12 cellular contexts compared by ENCODE assay signal in the genomic region with DNA sequence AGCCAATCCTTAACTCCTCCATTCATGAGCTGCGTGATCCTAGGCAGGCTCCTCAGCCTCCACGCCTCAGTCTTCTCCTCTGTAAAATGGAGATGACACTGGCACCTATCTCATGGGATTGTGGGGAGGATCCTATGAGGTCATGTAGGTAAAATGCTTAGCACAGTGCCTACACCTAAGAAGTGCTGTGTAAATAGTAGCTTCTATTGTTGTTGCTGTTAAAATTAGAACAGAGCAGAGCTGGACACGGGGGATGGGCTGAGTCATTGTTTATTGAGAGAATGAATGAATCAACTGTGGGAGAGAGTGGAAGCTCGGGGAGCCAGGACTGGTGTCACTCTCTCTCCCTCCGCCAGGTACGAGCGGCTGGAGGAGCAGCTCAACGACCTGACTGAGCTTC. TPM values are rescaled to one million over a fixed set of nuclear protein-coding genes. Genes with fewer than 3 reads are reported as not detected.
A peak's percentile ranks its signal among the peaks of the same experiment; 100 is the strongest.
DNase-seq lines count a peak whose midpoint lies in the region; ATAC-seq and TF ChIP-seq lines count a peak whose summit lies in the region.
"Had no signal": no experiment of that assay in that cellular context is flagged by ENCODE, and none has a peak within 500 bp of the region (broad histone marks: within the 10 kb centered on the region; RNA-seq: fewer than 3 reads in every experiment).

No MANE protein-coding gene starts in this region.

- no peaks in the 10 kb centered on the region for H3K9me3 Mint-ChIP-seq in activated T-cell treated with anti-CD3 and anti-CD28 coated beads, Interleukin-2, amount 50 U/mL, for 24 hours
- no peaks in the 10 kb centered on the region for H3K9me3 Mint-ChIP-seq in CD14-positive monocyte

- WGBS in heart right ventricle, 2 donors, result 56 to 57% methylated on average over 8 of the region's 8 CpGs
- WGBS in hepatocyte (ENCODE audit: low lambda C conversion rate, missing lambda C conversion rate), result 54% methylated on average over 8 of the region's 8 CpGs

- no peak for DNase-seq in heart right ventricle
- no peak for DNase-seq in cardiac septum (ENCODE audit: low spot score)
- peak; percentile 66 for DNase-seq in amniotic epithelial cell (ENCODE audit: low read depth)
- peak; percentile 41 for DNase-seq in hepatocyte (ENCODE audit: low spot score)
- DNase-seq in activated T-cell treated with anti-CD3 and anti-CD28 coated beads, Interleukin-2, amount 50 U/mL, for 24 hours, result no peak
- DNase-seq in activated CD8-positive, alpha-beta memory T cell treated with anti-CD3 and anti-CD28 coated beads, Interleukin-2, amount 50 U/mL, for 48 hours, result no peak
- no peak for DNase-seq in CD14-positive monocyte (ENCODE audit: low spot score)
- DNase-seq: KBM-7, NCI-H526 treated with DMSO at 0.1 percent for 48 hours, trophoblast cell had no signal

- H3K36me3 Mint-ChIP-seq in activated T-cell treated with anti-CD3 and anti-CD28 coated beads, Interleukin-2, amount 50 U/mL, for 24 hours (ENCODE audit: low read depth), result peaks cover 14% of the 10 kb centered on the region
- peaks cover 0 to 2% of the 10 kb centered on the region in 2 donors for H3K36me3 Mint-ChIP-seq in CD14-positive monocyte

- no peak overlapping the region for H3K27ac ChIP-seq in heart right ventricle
- H3K27ac ChIP-seq in hepatocyte, result no peak overlapping the region
- H3K27ac ChIP-seq: neutrophil had no signal

- no peaks in the 10 kb centered on the region for H4K20me1 ChIP-seq in hepatocyte (ENCODE audit: insufficient read depth, poor library complexity, severe bottlenecking)

- ATAC-seq in heart right ventricle (peak in 6 of 8 donors; percentile 20 to 58 (median 39)), GM21786 (IDR thresholded peaks at IDR 0.05; ENCODE audit: unreplicated experiment) (no peak)

- no peak overlapping the region for H3K4me3 Mint-ChIP-seq in activated T-cell treated with anti-CD3 and anti-CD28 coated beads, Interleukin-2, amount 50 U/mL, for 24 hours
- no peak overlapping the region for H3K4me3 Mint-ChIP-seq in CD14-positive monocyte

- H3K27me3 ChIP-seq in heart right ventricle (no peaks in the 10 kb centered on the region), hepatocyte (no peaks in the 10 kb centered on the region)
- H3K27me3 ChIP-seq: neutrophil had no signal

- no peaks in the 10 kb centered on the region for H3K9me2 ChIP-seq in hepatocyte (replicated peaks; ENCODE audit: insufficient read depth)

- H3K27me3 Mint-ChIP-seq in activated T-cell treated with anti-CD3 and anti-CD28 coated beads, Interleukin-2, amount 50 U/mL, for 24 hours, result no peaks in the 10 kb centered on the region
- H3K27me3 Mint-ChIP-seq in CD14-positive monocyte (ENCODE audit: low read depth in 3 of 3), result peaks cover 0 to 12% (median 4%) of the 10 kb centered on the region in 3 donors

- no peak overlapping the region for H2AFZ ChIP-seq in hepatocyte

- H3K79me2 ChIP-seq in hepatocyte, result no peaks in the 10 kb centered on the region

- H3K9me3 ChIP-seq in heart right ventricle, result no peaks in the 10 kb centered on the region
- no peaks in the 10 kb centered on the region for H3K9me3 ChIP-seq in hepatocyte (ENCODE audit: low read depth)
- H3K9me3 ChIP-seq: neutrophil had no signal

- TF ChIP-seq CTCF in heart right ventricle (IDR thresholded peaks at IDR 0.05) (no peak), hepatocyte (IDR thresholded peaks at IDR 0.05; ENCODE audit: poor library complexity) (no peak), CD14-positive monocyte (IDR thresholded peaks at IDR 0.05) (no peak)

- intact Hi-C loops in heart right ventricle (cut with DNase I), result loop anchor here in 1 of 10 donors (10.0 kb wide), 1 partner anchor 214 kb away; no protein-coding TSS in a partner anchor
- intact Hi-C loops in cardiac septum (cut with DNase I), result no loop called here
- intact Hi-C loops in CD14-positive monocyte (cut with micrococcal nuclease), result loop anchor here in 1 of 2 donors (10.0 kb wide), 1 partner anchor 254 kb away; no protein-coding TSS in a partner anchor

- H3K4me1 Mint-ChIP-seq in activated T-cell treated with anti-CD3 and anti-CD28 coated beads, Interleukin-2, amount 50 U/mL, for 24 hours (ENCODE audit: low read depth), result peaks cover 24% of the 10 kb centered on the region
- peaks cover 23% of the 10 kb centered on the region for H3K4me1 Mint-ChIP-seq in CD14-positive monocyte

- H3K36me3 ChIP-seq in heart right ventricle, result peaks cover 0 to 11% (median 0%) of the 10 kb centered on the region in 9 donors
- H3K36me3 ChIP-seq in hepatocyte (replicated peaks; ENCODE audit: insufficient read depth, low read depth), result no peaks in the 10 kb centered on the region
- H3K36me3 ChIP-seq: neutrophil had no signal

- no peak overlapping the region for H3K4me2 ChIP-seq in hepatocyte

- no peak overlapping the region for H3K27ac Mint-ChIP-seq in activated T-cell treated with anti-CD3 and anti-CD28 coated beads, Interleukin-2, amount 50 U/mL, for 24 hours
- H3K27ac Mint-ChIP-seq in CD14-positive monocyte, result peak overlapping the region in 1 of 7 donors; percentile 15

- H3K4me1 ChIP-seq in heart right ventricle, result peaks cover 0 to 50% (median 28%) of the 10 kb centered on the region in 9 donors
- no peaks in the 10 kb centered on the region for H3K4me1 ChIP-seq in hepatocyte (ENCODE audit: insufficient read depth)

- H3K4me3 ChIP-seq in heart right ventricle, result no peak overlapping the region
- no peak overlapping the region for H3K4me3 ChIP-seq in hepatocyte

RNA-seq across cellular contexts. Expression of a gene that starts 43.0 kb away (rescaled TPM):
- total RNA-seq in heart right ventricle (1 to 10 TPM in 9 of 10 donors, under 1 TPM in 1; 0.62 to 2.6 (median 1.8) TPM), cardiac septum (4.0 TPM), hepatocyte (2.4 and 2.5 TPM in 2 replicates)
- polyA plus RNA-seq in heart right ventricle (1 to 10 TPM; 1.1 to 1.8 TPM), hepatocyte (1.7 and 2.9 TPM in 2 replicates), CD14-positive monocyte (under 1 TPM in 1 of 2 donors, not detected in 1; 0.27 TPM)

RNA-seq across cellular contexts. Expression of a gene that starts 50.8 kb away (rescaled TPM):
- total RNA-seq in heart right ventricle (1 to 10 TPM in 2 of 10 donors, under 1 TPM in 8; 0.25 to 3.1 (median 0.56) TPM), cardiac septum (0.75 TPM), hepatocyte (12.6 and 13.4 TPM in 2 replicates)
- polyA plus RNA-seq in heart right ventricle (under 1 TPM; 0.29 to 0.45 TPM), hepatocyte (20.7 and 22.5 TPM in 2 replicates), CD14-positive monocyte (10 to 100 TPM in 1 of 2 donors, 1 to 10 TPM in 1; 9.1 to 21.9 TPM)

RNA-seq across cellular contexts. Expression of a gene that starts 59.3 kb away (rescaled TPM):
- total RNA-seq in heart right ventricle (1 to 10 TPM; 5.7 to 9.5 (median 8.0) TPM), cardiac septum (7.3 TPM), hepatocyte (8.5 and 11.0 TPM in 2 replicates)
- polyA plus RNA-seq in heart right ventricle (1 to 10 TPM; 2.6 to 3.2 TPM), hepatocyte (7.7 and 8.4 TPM in 2 replicates), CD14-positive monocyte (1 to 10 TPM; 2.9 to 3.8 TPM)

Comparison
In these comparisons a context has a peak if more than half of its experiments do, and no peak if none do; other contexts are left out.
1. DNase-seq: peak in amniotic epithelial cell (single experiment) and hepatocyte (single experiment); none in heart right ventricle (0 of 2), cardiac septum (single experiment), activated T-cell treated with anti-CD3 and anti-CD28 coated beads, Interleukin-2, amount 50 U/mL, for 24 hours (single experiment), activated CD8-positive, alpha-beta memory T cell treated with anti-CD3 and anti-CD28 coated beads, Interleukin-2, amount 50 U/mL, for 48 hours (single experiment) and CD14-positive monocyte (single experiment).